In the genomic region with DNA sequence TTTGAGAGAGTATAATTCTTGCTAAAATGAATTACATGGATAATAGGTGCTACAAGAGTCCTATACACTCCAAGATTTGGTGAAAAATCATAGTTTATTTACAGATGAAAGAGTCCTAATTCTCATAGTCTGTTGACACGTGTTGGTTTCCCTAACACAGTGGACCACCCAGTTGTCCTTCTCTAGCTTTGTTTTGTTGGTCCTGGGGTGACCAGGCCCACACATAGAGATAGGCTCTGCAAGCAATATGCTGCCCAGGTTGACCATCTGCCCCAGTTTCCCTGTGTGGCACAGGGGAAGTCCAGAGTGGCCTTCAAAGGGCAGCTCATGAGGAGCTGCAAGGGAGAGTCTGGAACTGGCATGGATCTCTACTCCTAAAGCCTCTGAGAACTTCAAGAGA, we compare ENCODE assay signal across 11 cellular contexts.
DNase-seq lines count a peak whose midpoint lies in the region; ATAC-seq lines count a peak whose summit lies in the region.
"Had no signal": no experiment of that assay in that cellular context is flagged by ENCODE, and none has a peak within 500 bp of the region (broad histone marks: within the 10 kb centered on the region; RNA-seq: fewer than 3 reads in every experiment).

No MANE protein-coding gene starts in this region.

- H3K9me3 Mint-ChIP-seq in activated CD4-positive, alpha-beta T cell treated with anti-CD3 and anti-CD28 coated beads, Interleukin-2, amount 10 ng/mL, durations not matched to agents 24 days and 14 days: no peaks in the 10 kb centered on the region
- H3K9me3 Mint-ChIP-seq in T-cell (no peaks in the 10 kb centered on the region), memory B cell (no peaks in the 10 kb centered on the region)
- H3K9me3 Mint-ChIP-seq in stimulated activated memory B cell treated with anti-CD40 and anti-IgM and Interleukin-4, amounts not matched to agents 10 μg/mL and 1 μg/mL and 100 μg/mL, for 72 hours: no peaks in the 10 kb centered on the region

- peak overlapping the region; percentile 52 for H3K27ac Mint-ChIP-seq in activated CD4-positive, alpha-beta T cell treated with anti-CD3 and anti-CD28 coated beads, Interleukin-2, amount 10 ng/mL, durations not matched to agents 24 days and 14 days
- H3K27ac Mint-ChIP-seq in T-cell: peak overlapping the region; percentile 90 to 97
- H3K27ac Mint-ChIP-seq in memory B cell: peak overlapping the region; percentile 13
- peak overlapping the region; percentile 87 for H3K27ac Mint-ChIP-seq in stimulated activated memory B cell treated with anti-CD40 and anti-IgM and Interleukin-4, amounts not matched to agents 10 μg/mL and 1 μg/mL and 100 μg/mL, for 72 hours

- H3K4me1 Mint-ChIP-seq in activated CD4-positive, alpha-beta T cell treated with anti-CD3 and anti-CD28 coated beads, Interleukin-2, amount 10 ng/mL, durations not matched to agents 24 days and 14 days: peaks cover 46% of the 10 kb centered on the region
- peaks cover 61 to 69% (median 68%) of the 10 kb centered on the region in 3 donors for H3K4me1 Mint-ChIP-seq in T-cell
- peaks cover 27% of the 10 kb centered on the region for H3K4me1 Mint-ChIP-seq in memory B cell
- peaks cover 44% of the 10 kb centered on the region for H3K4me1 Mint-ChIP-seq in stimulated activated memory B cell treated with anti-CD40 and anti-IgM and Interleukin-4, amounts not matched to agents 10 μg/mL and 1 μg/mL and 100 μg/mL, for 72 hours

- no peaks in the 10 kb centered on the region for H3K27me3 Mint-ChIP-seq in activated CD4-positive, alpha-beta T cell treated with anti-CD3 and anti-CD28 coated beads, Interleukin-2, amount 10 ng/mL, durations not matched to agents 24 days and 14 days
- H3K27me3 Mint-ChIP-seq in T-cell: no peaks in the 10 kb centered on the region
- no peaks in the 10 kb centered on the region for H3K27me3 Mint-ChIP-seq in memory B cell
- H3K27me3 Mint-ChIP-seq in stimulated activated memory B cell treated with anti-CD40 and anti-IgM and Interleukin-4, amounts not matched to agents 10 μg/mL and 1 μg/mL and 100 μg/mL, for 72 hours: no peaks in the 10 kb centered on the region

- POLR2A ChIA-PET in T-cell (lab: Charles Lee): interaction anchor here (0.5 to 0.7 kb wide), 3 partner anchors 11 to 462 kb away, joined by 3 to 5 read pairs (median 3); no protein-coding TSS in a partner anchor

- no peak overlapping the region for H3K4me3 Mint-ChIP-seq in activated CD4-positive, alpha-beta T cell treated with anti-CD3 and anti-CD28 coated beads, Interleukin-2, amount 10 ng/mL, durations not matched to agents 24 days and 14 days
- H3K4me3 Mint-ChIP-seq in T-cell (no peak overlapping the region), memory B cell (no peak overlapping the region)
- no peak overlapping the region for H3K4me3 Mint-ChIP-seq in stimulated activated memory B cell treated with anti-CD40 and anti-IgM and Interleukin-4, amounts not matched to agents 10 μg/mL and 1 μg/mL and 100 μg/mL, for 72 hours

- intact Hi-C loops in activated CD4-positive, alpha-beta T cell treated with anti-CD3 and anti-CD28 coated beads, Interleukin-2, amount 10 ng/mL, durations not matched to agents 24 days and 14 days (cut with micrococcal nuclease): no loop called here

- ATAC-seq in T-cell (replicated peaks in 1 of 4): no peak
- no peak for ATAC-seq in memory B cell (ENCODE audit: low read depth)
- ATAC-seq in stimulated activated memory B cell treated with anti-CD40 and anti-IgM and Interleukin-4, amounts not matched to agents 10 μg/mL and 1 μg/mL and 100 μg/mL, for 72 hours: no peak
- ATAC-seq: body of pancreas, lower lobe of right lung had no signal

- peaks cover 1% of the 10 kb centered on the region for H3K36me3 Mint-ChIP-seq in activated CD4-positive, alpha-beta T cell treated with anti-CD3 and anti-CD28 coated beads, Interleukin-2, amount 10 ng/mL, durations not matched to agents 24 days and 14 days (ENCODE audit: low read depth)
- H3K36me3 Mint-ChIP-seq in T-cell (peaks cover 14% of the 10 kb centered on the region), memory B cell (peaks cover 10% of the 10 kb centered on the region)
- peaks cover under 1% of the 10 kb centered on the region for H3K36me3 Mint-ChIP-seq in stimulated activated memory B cell treated with anti-CD40 and anti-IgM and Interleukin-4, amounts not matched to agents 10 μg/mL and 1 μg/mL and 100 μg/mL, for 72 hours

- CTCF ChIA-PET in T-cell (lab: Charles Lee): interaction anchor here (0.7 to 1.5 kb wide), 2 partner anchors 17 to 103 kb away, joined by 3 read pairs; no protein-coding TSS in a partner anchor

- no peak for DNase-seq in activated CD4-positive, alpha-beta T cell treated with anti-CD3 and anti-CD28 coated beads, Interleukin-2, amount 10 ng/mL, durations not matched to agents 24 days and 14 days
- DNase-seq in activated CD4-positive, alpha-beta T cell treated with anti-CD3 and anti-CD28 coated beads for 1 hour: no peak
- no peak for DNase-seq in T-cell
- no peak for DNase-seq in memory B cell (ENCODE audit: low spot score in 2 of 2)
- no peak for DNase-seq in NCI-H2081 treated with DMSO at 0.1 percent for 48 hours (lab: John Stamatoyannopoulos, UW)
- DNase-seq in NCI-H187 treated with DMSO at 0.1 percent for 48 hours (lab: John Stamatoyannopoulos, UW): no peak
- no peak for DNase-seq in SHP77 treated with DMSO at 0.1 percent for 48 hours (lab: John Stamatoyannopoulos, UW)
- DNase-seq: body of pancreas, hippocampal formation, lower lobe of right lung had no signal

Comparison
In these comparisons a context has a peak if more than half of its experiments do, and no peak if none do; other contexts are left out.
1. H3K27ac Mint-ChIP-seq: peak in every context shown above with its lines; median percentile 94 in T-cell; 87 in stimulated activated memory B cell treated with anti-CD40 and anti-IgM and Interleukin-4, amounts not matched to agents 10 μg/mL and 1 μg/mL and 100 μg/mL, for 72 hours; 52 in activated CD4-positive, alpha-beta T cell treated with anti-CD3 and anti-CD28 coated beads, Interleukin-2, amount 10 ng/mL, durations not matched to agents 24 days and 14 days; 13 in memory B cell.